Comparison of ENCODE assay signal across 1 cellular context in genomic region chr7:35720032-35720431, GRCh38.
TF ChIP-seq lines count a peak whose summit lies in the region.

No MANE protein-coding gene starts in this region.

TF ChIP-seq in GM23338, 12 proteins besides CTCF, POLR2A, EP300 and RAD21 (continued from another document):
- no peak for TF ChIP-seq ZNF462 (CRISPR knock-in tag; IDR thresholded peaks at IDR 0.05)
- TF ChIP-seq POLR2AphosphoS5 (IDR thresholded peaks at IDR 0.05; ENCODE audit: low read depth): no peak
- no peak for TF ChIP-seq NANOG (IDR thresholded peaks at IDR 0.05; ENCODE audit: borderline replicate concordance)
- TF ChIP-seq REST (IDR thresholded peaks at IDR 0.05; ENCODE audit: unreplicated experiment): no peak
- no peak for TF ChIP-seq STAT1 (IDR thresholded peaks at IDR 0.05; ENCODE audit: unreplicated experiment)
- TF ChIP-seq ZNF114 (CRISPR knock-in tag; IDR thresholded peaks at IDR 0.05): no peak
